In the genomic region with DNA sequence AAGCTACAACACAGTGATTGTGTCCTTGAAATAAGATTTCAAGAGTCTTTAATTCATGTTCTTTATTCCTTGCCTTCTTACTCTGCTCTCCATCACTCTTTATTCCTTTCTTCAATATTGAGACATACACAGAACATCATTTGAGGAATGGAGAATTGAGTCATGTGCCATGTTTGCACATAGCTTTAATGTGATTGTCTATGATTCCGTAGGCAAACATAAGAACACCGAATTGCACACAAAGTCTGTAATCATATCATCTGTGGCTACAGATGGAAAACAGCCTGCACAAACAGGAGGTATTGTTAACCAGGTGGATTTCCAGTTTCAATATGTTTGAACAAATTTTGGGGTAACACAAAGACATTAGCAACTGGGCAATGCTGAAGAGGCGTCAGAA, we compare ENCODE assay signal across 16 cellular contexts.
DNase-seq lines count a peak whose midpoint lies in the region; ATAC-seq, FAIRE-seq and TF ChIP-seq lines count a peak whose summit lies in the region.
"Had no signal": no experiment of that assay in that cellular context is flagged by ENCODE, and none has a peak within 500 bp of the region (broad histone marks: within the 10 kb centered on the region; RNA-seq: fewer than 3 reads in every experiment).

No MANE protein-coding gene starts in this region.

- 78% methylated on average over 3 of the region's 3 CpGs; no CpG with 5 or more reads in 1 of the 2 experiments for WGBS in H1 (ENCODE audit: extremely low coverage in 1 of 2, insufficient coverage in 1 of 2, insufficient read length in 1 of 2, insufficient replicate concordance in 2 of 2, low coverage in 1 of 2, low lambda C conversion rate in 2 of 2, missing lambda C conversion rate in 1 of 2), 2 experiments

- H3K23ac ChIP-seq in H1 (ENCODE audit: insufficient read length), result no peak overlapping the region

- FAIRE-seq in H1 (lab: Jason Lieb, UNC), result no peak

- no peak overlapping the region for H3K27ac ChIP-seq in H1 (ENCODE audit: low read depth, low read length)
- no peak overlapping the region for H3K27ac ChIP-seq in right atrium auricular region
- H3K27ac ChIP-seq: KMS-11 had no signal

- H4K91ac ChIP-seq in H1 (replicated peaks; ENCODE audit: insufficient read length, low read length), result no peak overlapping the region

- 0 out of 2 replicates have a peak overlapping the region, but pooled peaks have one; percentile 41 for H2BK12ac ChIP-seq in H1 (ENCODE audit: low read depth, low read length)

- H3K9me3 ChIP-seq in H1 (ENCODE audit: insufficient read depth in 2 of 2, low read depth in 1 of 2, low read length in 1 of 2) (no peaks in the 10 kb centered on the region), right atrium auricular region (no peaks in the 10 kb centered on the region)
- H3K9me3 ChIP-seq: tibial artery had no signal

- no peak overlapping the region for H3K18ac ChIP-seq in H1 (ENCODE audit: extremely low read depth, low read length)

- TF ChIP-seq RAD21 in H1 (IDR thresholded peaks at IDR 0.05 in 1 of 2, conservative IDR thresholded peaks at IDR 0.05 in 1 of 2; ENCODE audit: low read depth in 2 of 2, low read length in 2 of 2), result no peak

- peak overlapping the region; percentile 62; the same call in 1 of the 2 replicates for H2BK20ac ChIP-seq in H1 (ENCODE audit: low read length)

- no peak overlapping the region for H3K4me2 ChIP-seq in H1 (ENCODE audit: insufficient read depth in 1 of 2, low read depth in 2 of 2, low read length in 2 of 2)
- H3K4me2 ChIP-seq: KMS-11 had no signal

- no peak overlapping the region for H2AK5ac ChIP-seq in H1 (ENCODE audit: low read depth, low read length)

- H3K56ac ChIP-seq in H1 (replicated peaks; ENCODE audit: insufficient read length, low read depth, low read length), result no peak overlapping the region

- TF ChIP-seq EP300 in H1 (IDR thresholded peaks at IDR 0.05; ENCODE audit: borderline replicate concordance in 1 of 2, low read depth in 2 of 2, low read length in 2 of 2), result no peak

- H3K27me3 ChIP-seq in H1 (replicated peaks in 1 of 4; ENCODE audit: control insufficient read depth in 3 of 4, extremely low read depth in 1 of 4, insufficient read depth in 3 of 4, low read length in 3 of 4) (no peaks in the 10 kb centered on the region), right atrium auricular region (no peaks in the 10 kb centered on the region)
- H3K27me3 ChIP-seq: tibial artery had no signal

- no peak overlapping the region for H2BK15ac ChIP-seq in H1 (ENCODE audit: low read length)

- ATAC-seq in GM21447 (IDR thresholded peaks at IDR 0.05; ENCODE audit: unreplicated experiment), result no peak
- ATAC-seq: stimulated activated memory B cell treated with anti-CD40 and anti-IgM and Interleukin-4, amounts not matched to agents 10 μg/mL and 1 μg/mL and 100 μg/mL, for 72 hours had no signal

- no peak overlapping the region for H3K14ac ChIP-seq in H1 (ENCODE audit: insufficient read length)

- H2AFZ ChIP-seq in H1 (ENCODE audit: low read length), result no peak overlapping the region

- peaks cover 0 to 8% (median 4%) of the 10 kb centered on the region in 4 experiments; a peak in 4 of 7 replicates for H3K4me1 ChIP-seq in H1 (replicated peaks in 1 of 4; ENCODE audit: control insufficient read depth in 3 of 4, insufficient read depth in 4 of 4, low read length in 3 of 4)
- H3K4me1 ChIP-seq in right atrium auricular region, result peaks cover 0 to 13% of the 10 kb centered on the region in 2 donors

- H3K4me3 ChIP-seq in H1 (ENCODE audit: extremely low read depth in 1 of 4, insufficient read depth in 2 of 4, low read depth in 3 of 4, low read length in 4 of 4) (no peak overlapping the region), right atrium auricular region (no peak overlapping the region)
- H3K4me3 ChIP-seq: tibial artery had no signal

- POLR2A ChIA-PET in H1 (lab: Charles Lee; ENCODE audit: partially characterized antibody), result no interaction called here

- no peak for TF ChIP-seq CTCF in H1 (IDR thresholded peaks at IDR 0.05; ENCODE audit: control extremely low read depth in 1 of 3, insufficient read depth in 1 of 3, low read depth in 1 of 3, low read length in 3 of 3)
- no peak for TF ChIP-seq CTCF in right atrium auricular region (IDR thresholded peaks at IDR 0.05)

- no peaks in the 10 kb centered on the region for H3K79me2 ChIP-seq in H1 (ENCODE audit: control insufficient read depth in 1 of 2, insufficient read depth in 2 of 2, low read length in 2 of 2)

- no peak overlapping the region for H4K8ac ChIP-seq in H1 (ENCODE audit: extremely low read depth, insufficient read depth, low read length)

- CTCF ChIA-PET in H1 (lab: Charles Lee; ENCODE audit: partially characterized antibody), result interaction anchor here (0.7 to 1.5 kb wide), 9 partner anchors 12 to 1120 kb away, joined by 3 to 5 read pairs (median 3); no protein-coding TSS in a partner anchor

- no peaks in the 10 kb centered on the region for H3K36me3 ChIP-seq in H1 (ENCODE audit: control insufficient read depth in 2 of 4, insufficient read depth in 4 of 4, low read length in 3 of 4)
- H3K36me3 ChIP-seq in right atrium auricular region, result no peaks in the 10 kb centered on the region
- H3K36me3 ChIP-seq: tibial artery had no signal

- no peaks in the 10 kb centered on the region for H3K23me2 ChIP-seq in H1 (ENCODE audit: low read depth, low read length)

- no peak overlapping the region for H4K5ac ChIP-seq in H1 (ENCODE audit: insufficient read length, low read depth, low read length)

- no peak for TF ChIP-seq POLR2A in H1 (IDR thresholded peaks at IDR 0.05; ENCODE audit: control extremely low read depth in 1 of 2, low read depth in 2 of 2, low read length in 2 of 2)

- H2BK120ac ChIP-seq in H1 (replicated peaks; ENCODE audit: low read depth, low read length), result peak overlapping the region; percentile 55

- DNase-seq in DMS114 treated with DMSO at 0.1 percent for 48 hours (lab: John Stamatoyannopoulos, UW; ENCODE audit: unreplicated experiment) (peak; percentile 73), HT-29 (ENCODE audit: low spot score) (peak; percentile 12), NCI-H748 (lab: John Stamatoyannopoulos, UW; ENCODE audit: unreplicated experiment) (peak; percentile 93), H1 (ENCODE audit: low read depth in 1 of 2, low spot score in 2 of 2) (no peak), right atrium auricular region (ENCODE audit: low spot score) (no peak), anterior cingulate cortex (lab: John Stamatoyannopoulos, UW) (no peak)
- DNase-seq: activated CD4-positive, alpha-beta memory T cell treated with anti-CD3 and anti-CD28 coated beads for 36 hours; activated T-cell treated with anti-CD3 and anti-CD28 coated beads, Interleukin-2, amount 50 U/mL, for 24 hours; foreskin melanocyte; HCEC 1CT; midbrain; NCI-H2227 treated with DMSO at 0.1 percent for 48 hours; tibial artery had no signal

- no peaks in the 10 kb centered on the region for H3K79me1 ChIP-seq in H1 (ENCODE audit: low read depth, low read length)

- peak overlapping the region; percentile 74 for H3K4ac ChIP-seq in H1 (replicated peaks; ENCODE audit: insufficient read length, low read depth, low read length)

- peak overlapping the region; percentile 20; the same call in 1 of the 2 replicates for H2BK5ac ChIP-seq in H1 (ENCODE audit: low read depth, low read length)

- H4K20me1 ChIP-seq in H1 (replicated peaks in 1 of 2; ENCODE audit: control insufficient read depth in 1 of 2, insufficient read depth in 2 of 2, low read length in 2 of 2), result no peaks in the 10 kb centered on the region

- H3K9ac ChIP-seq in H1 (replicated peaks in 1 of 4; ENCODE audit: extremely low read depth in 1 of 4, low read depth in 3 of 4, low read length in 3 of 4), result no peak overlapping the region
- H3K9ac ChIP-seq: KMS-11 had no signal

TF ChIP-seq in H1, 55 proteins besides CTCF, POLR2A, EP300 and RAD21 (continues in another document):
- no peak for TF ChIP-seq CEBPB (IDR thresholded peaks at IDR 0.05; ENCODE audit: low read depth, low read length)
- no peak for TF ChIP-seq RNF2 (IDR thresholded peaks at IDR 0.05; ENCODE audit: borderline replicate concordance, low read depth, low read length, missing control alignments, poor library complexity, severe bottlenecking)
- TF ChIP-seq SP1 (IDR thresholded peaks at IDR 0.05; ENCODE audit: low read depth, low read length), result no peak
- TF ChIP-seq KDM4A (IDR thresholded peaks at IDR 0.05; ENCODE audit: low read depth, low read length, severe bottlenecking), result no peak
- no peak for TF ChIP-seq CBX8 (IDR thresholded peaks at IDR 0.05; ENCODE audit: borderline replicate concordance, low read depth, low read length)
- no peak for TF ChIP-seq SRF (IDR thresholded peaks at IDR 0.05; ENCODE audit: low read depth, low read length)
- no peak for TF ChIP-seq ZNF274 (IDR thresholded peaks at IDR 0.05; ENCODE audit: borderline replicate concordance, extremely low read depth, low read length)
- TF ChIP-seq TBP (IDR thresholded peaks at IDR 0.05; ENCODE audit: low read depth, low read length), result no peak
- no peak for TF ChIP-seq SIX5 (IDR thresholded peaks at IDR 0.05; ENCODE audit: low read depth, low read length)
- TF ChIP-seq RFX5 (IDR thresholded peaks at IDR 0.05; ENCODE audit: borderline replicate concordance, low read depth, low read length), result no peak
- no peak for TF ChIP-seq TAF1 (IDR thresholded peaks at IDR 0.05; ENCODE audit: low read depth, low read length)

Comparison
In these comparisons a context has a peak if more than half of its experiments do, and no peak if none do; other contexts are left out.
1. DNase-seq: peak in DMS114 treated with DMSO at 0.1 percent for 48 hours (single experiment), HT-29 (single experiment) and NCI-H748 (single experiment); none in H1 (0 of 2), right atrium auricular region (single experiment) and anterior cingulate cortex (0 of 58).